In genomic region chr6:142737368-142738060, GRCh38 we compare ENCODE assay signal across 15 cellular contexts.
DNase-seq lines count a peak whose midpoint lies in the region; ATAC-seq and TF ChIP-seq lines count a peak whose summit lies in the region.
"Had no signal": no experiment of that assay in that cellular context is flagged by ENCODE, and none has a peak within 500 bp of the region (broad histone marks: within the 10 kb centered on the region; RNA-seq: fewer than 3 reads in every experiment).

No MANE protein-coding gene starts in this region.

- DNase-seq in EL (peak; percentile 34), KBM-7 (peak; percentile 7), SK-N-DZ (ENCODE audit: low spot score) (peak; percentile 21), fibroblast of villous mesenchyme (ENCODE audit: low read depth) (peak; percentile 70), AG20443 (ENCODE audit: low spot score) (no peak), uterus (no peak), upper lobe of right lung (no peak)
- DNase-seq: DMS79 treated with DMSO at 0.1 percent for 48 hours; MM.1S; stimulated activated CD4-positive, alpha-beta T cell treated with anti-CD3 and anti-CD28 coated beads, Interleukin-4, amount 100 ng/mL, for 1 hour; stimulated activated CD8-positive, alpha-beta memory T cell treated with anti-CD3 and anti-CD28 coated beads, Interleukin-4, amount 100 ng/mL, for 48 hours; T-cell had no signal

- TF ChIP-seq CTCF in fibroblast of villous mesenchyme (IDR thresholded peaks at IDR 0.05; ENCODE audit: insufficient read depth, low read depth, low read length): no peak
- TF ChIP-seq CTCF in uterus (IDR thresholded peaks at IDR 0.05): no peak
- TF ChIP-seq CTCF in upper lobe of right lung (IDR thresholded peaks at IDR 0.05): no peak

- H3K9me3 ChIP-seq in uterus: no peaks in the 10 kb centered on the region
- no peaks in the 10 kb centered on the region for H3K9me3 ChIP-seq in upper lobe of right lung
- H3K9me3 ChIP-seq: suprapubic skin had no signal

- intact Hi-C loops in uterus (cut with DNase I; ENCODE audit: low total_unique reads) (no loop called here), upper lobe of right lung (cut with DNase I) (no loop called here)

- H3K36me3 ChIP-seq in uterus (no peaks in the 10 kb centered on the region), upper lobe of right lung (no peaks in the 10 kb centered on the region)
- H3K36me3 ChIP-seq: suprapubic skin had no signal

- H3K27me3 ChIP-seq in uterus: no peaks in the 10 kb centered on the region
- no peaks in the 10 kb centered on the region for H3K27me3 ChIP-seq in upper lobe of right lung
- H3K27me3 ChIP-seq: suprapubic skin had no signal

- in situ Hi-C loops in KBM-7 (cut with MboI; ENCODE audit: low pct_unique_long_range_greater_than_20kb, low sequenced_read_pairs): no loop called here

- no peak for ATAC-seq in SK-N-SH treated with all-trans-retinoic acid at 6 μM for 48 hours
- no peak for ATAC-seq in upper lobe of right lung
- ATAC-seq: T-cell had no signal

- H3K4me1 ChIP-seq in uterus (no peaks in the 10 kb centered on the region), upper lobe of right lung (no peaks in the 10 kb centered on the region)

- H3K27ac ChIP-seq in uterus (no peak overlapping the region), upper lobe of right lung (no peak overlapping the region)
- H3K27ac ChIP-seq: coronary artery, suprapubic skin had no signal

- H3K4me3 ChIP-seq in fibroblast of villous mesenchyme (ENCODE audit: low read depth, low read length) (no peak overlapping the region), uterus (no peak overlapping the region), upper lobe of right lung (no peak overlapping the region)
- H3K4me3 ChIP-seq: coronary artery, suprapubic skin had no signal

- no peak for TF ChIP-seq POLR2A in uterus (IDR thresholded peaks at IDR 0.05)

TF ChIP-seq in SK-N-SH treated with all-trans-retinoic acid at 6 μM for 48 hours, 23 proteins besides CTCF, POLR2A, EP300 and RAD21:
- no peak for TF ChIP-seq OSR1 (CRISPR knock-in tag; IDR thresholded peaks at IDR 0.05)
- no peak for TF ChIP-seq CSDC2 (CRISPR knock-in tag; IDR thresholded peaks at IDR 0.05)
- TF ChIP-seq ZNF70 (CRISPR knock-in tag; IDR thresholded peaks at IDR 0.05): no peak
- no peak for TF ChIP-seq CREB5 (CRISPR knock-in tag; IDR thresholded peaks at IDR 0.05; ENCODE audit: low read depth)
- no peak for TF ChIP-seq TCF4 (CRISPR knock-in tag; IDR thresholded peaks at IDR 0.05; ENCODE audit: borderline replicate concordance)
- TF ChIP-seq BACH2 (CRISPR knock-in tag; IDR thresholded peaks at IDR 0.05; ENCODE audit: borderline replicate concordance): no peak
- no peak for TF ChIP-seq ISL1 (CRISPR knock-in tag; IDR thresholded peaks at IDR 0.05)
- TF ChIP-seq ZNF8 (CRISPR knock-in tag; IDR thresholded peaks at IDR 0.05): no peak

Comparison
In these comparisons a context has a peak if more than half of its experiments do, and no peak if none do; other contexts are left out.
1. DNase-seq: peak in EL (single experiment), KBM-7 (single experiment), SK-N-DZ (single experiment) and fibroblast of villous mesenchyme (single experiment); none in AG20443 (single experiment), uterus (0 of 2) and upper lobe of right lung (single experiment).